ENCODE assay signal across 8 cellular contexts in the genomic region with DNA sequence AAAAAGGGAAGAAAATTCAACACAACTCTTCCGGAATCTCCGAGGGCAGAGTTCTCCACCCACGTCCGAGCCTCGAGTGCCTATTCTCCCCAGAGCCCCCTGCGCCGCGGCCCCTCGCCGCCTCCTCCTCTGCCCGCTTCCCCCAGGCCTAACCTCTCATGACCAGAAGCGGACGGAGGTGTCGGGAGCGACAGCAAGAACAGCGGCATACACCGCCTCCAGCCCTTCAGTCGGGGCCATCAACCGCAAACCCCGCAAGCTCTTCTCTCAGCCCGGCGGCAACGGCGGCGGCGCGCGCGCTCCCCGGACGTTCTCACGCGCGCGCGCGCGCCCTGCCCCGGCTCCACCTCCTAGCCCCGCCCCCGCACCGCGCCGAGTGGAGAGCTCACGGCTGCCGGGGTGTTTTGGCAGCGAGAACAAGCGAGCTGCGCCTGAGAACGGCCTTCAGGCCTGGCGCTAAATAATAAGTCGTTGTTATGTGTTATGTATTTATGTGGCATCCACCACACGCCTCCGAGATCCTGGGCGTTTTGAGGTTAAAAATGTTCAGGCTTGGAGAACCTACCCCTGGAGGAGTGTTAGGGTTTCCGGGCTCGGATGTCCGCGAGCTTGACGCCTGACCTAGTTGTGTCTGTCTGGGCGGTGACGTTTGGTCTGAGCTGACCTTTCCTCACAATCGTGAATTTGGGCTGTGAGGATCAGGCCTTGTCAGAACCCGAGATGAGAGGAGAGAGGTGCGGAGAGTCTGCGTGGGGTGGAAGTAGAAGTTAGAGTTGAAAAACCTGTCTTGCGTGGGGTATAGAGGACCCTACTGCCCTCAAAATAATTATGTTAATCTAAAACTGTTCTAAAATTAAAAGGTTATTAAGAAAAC.
DNase-seq lines count a peak whose midpoint lies in the region; ATAC-seq and TF ChIP-seq lines count a peak whose summit lies in the region.

A gene with protein sequence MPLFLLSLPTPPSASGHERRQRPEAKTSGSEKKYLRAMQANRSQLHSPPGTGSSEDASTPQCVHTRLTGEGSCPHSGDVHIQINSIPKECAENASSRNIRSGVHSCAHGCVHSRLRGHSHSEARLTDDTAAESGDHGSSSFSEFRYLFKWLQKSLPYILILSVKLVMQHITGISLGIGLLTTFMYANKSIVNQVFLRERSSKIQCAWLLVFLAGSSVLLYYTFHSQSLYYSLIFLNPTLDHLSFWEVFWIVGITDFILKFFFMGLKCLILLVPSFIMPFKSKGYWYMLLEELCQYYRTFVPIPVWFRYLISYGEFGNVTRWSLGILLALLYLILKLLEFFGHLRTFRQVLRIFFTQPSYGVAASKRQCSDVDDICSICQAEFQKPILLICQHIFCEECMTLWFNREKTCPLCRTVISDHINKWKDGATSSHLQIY (minus strand): TSS at position 286 of the 874 bp plus-strand sequence. CDS start 77 bp downstream, at position 209.

- peak; percentile 73 for ATAC-seq in HG03103 (IDR thresholded peaks at IDR 0.05; ENCODE audit: low read depth, unreplicated experiment)

- TF ChIP-seq POLR2A in GM18526 (IDR thresholded peaks at IDR 0.05; ENCODE audit: extremely low read depth, insufficient read length): peak; percentile 58

- peak; percentile 72 for DNase-seq in NCI-H226
- DNase-seq in activated CD4-positive, CD25-positive, alpha-beta regulatory T cell treated with anti-CD3 and anti-CD28 coated beads, Interleukin-2, amount 50 U/mL, for 16 hours (ENCODE audit: low read depth, low spot score): peak; percentile 82
- peak; percentile 81 for DNase-seq in central memory CD4-positive, alpha-beta T cell
- DNase-seq in inferior parietal cortex (ENCODE audit: extremely low spot score): peak; percentile 85
- DNase-seq in smooth muscle cell of the brain vasculature (ENCODE audit: low read depth, low spot score): peak; percentile 54

- no peak for TF ChIP-seq CTCF in 22Rv1 (IDR thresholded peaks at IDR 0.05)

- peak within 1 kb of the TSS; percentile 83 for H3K27ac ChIP-seq in 22Rv1

Comparison
In these comparisons a context has a peak if more than half of its experiments do, and no peak if none do; other contexts are left out.
1. Peak in every context shown above with its lines: DNase-seq, ATAC-seq and H3K27ac ChIP-seq.